Comparison of ENCODE assay signal across 22 cellular contexts in the genomic region with DNA sequence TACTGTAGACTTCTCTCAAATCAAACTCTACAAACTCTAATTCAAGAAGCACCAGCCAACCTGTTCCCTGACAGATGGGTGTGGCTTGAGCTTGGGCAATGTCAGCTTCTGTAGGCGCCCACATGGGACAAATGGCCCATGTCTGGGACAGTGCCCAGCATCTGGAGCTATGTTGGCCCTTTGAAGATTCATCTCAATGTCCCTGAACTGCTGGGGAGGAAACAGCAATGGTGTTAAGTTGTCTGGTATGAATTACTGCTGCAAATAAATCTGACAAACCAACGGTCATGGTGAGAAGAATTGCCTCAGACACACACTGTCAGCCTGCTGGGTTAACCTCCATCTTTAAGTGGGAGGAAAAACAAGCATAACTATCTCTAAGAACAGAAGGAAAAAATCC.
DNase-seq lines count a peak whose midpoint lies in the region; ATAC-seq and TF ChIP-seq lines count a peak whose summit lies in the region.
"Had no signal": no experiment of that assay in that cellular context is flagged by ENCODE, and none has a peak within 500 bp of the region (broad histone marks: within the 10 kb centered on the region; RNA-seq: fewer than 3 reads in every experiment).

No MANE protein-coding gene starts in this region.

- no peaks in the 10 kb centered on the region for H3K9me3 ChIP-seq in neutrophil
- H3K9me3 ChIP-seq: BE2C had no signal

- H3K4me3 ChIP-seq in fibroblast of mammary gland (ENCODE audit: control insufficient read depth, low read depth, low read length), result no peak overlapping the region
- no peak overlapping the region for H3K4me3 ChIP-seq in neutrophil (ENCODE audit: low read depth in 1 of 2, low read length in 1 of 2)
- H3K4me3 ChIP-seq: BLaER1, GM12878 had no signal

- H3K4me1 ChIP-seq in neutrophil (ENCODE audit: control insufficient read depth in 1 of 2, insufficient read depth in 1 of 2, low read depth in 1 of 2, low read length in 1 of 2), result peaks cover 47 to 53% of the 10 kb centered on the region in 2 experiments
- H3K4me1 ChIP-seq: BE2C had no signal

- no peaks in the 10 kb centered on the region for H3K36me3 ChIP-seq in neutrophil
- H3K36me3 ChIP-seq: BE2C, BLaER1 had no signal

- peak; percentile 51 for DNase-seq in fibroblast of mammary gland (ENCODE audit: low read depth)
- peak; percentile 94 for DNase-seq in left kidney (ENCODE audit: low read depth, low spot score)
- no peak for DNase-seq in NCI-H345 (lab: John Stamatoyannopoulos, UW)
- no peak for DNase-seq in NCI-H510A (lab: John Stamatoyannopoulos, UW)
- DNase-seq: 8988T; ACHN; BE2C; C1 segment of cervical spinal cord; CD4-positive, alpha-beta memory T cell; CD4-positive, CD25-positive, alpha-beta regulatory T cell; CD8-positive, alpha-beta memory T cell; COR-L47; DMS 273 treated with DMSO at 0.1 percent for 48 hours; DMS153; DMS53; DMS79; DND-41; GDM1 had no signal

- TF ChIP-seq CTCF in fibroblast of mammary gland (conservative IDR thresholded peaks at IDR 0.05; ENCODE audit: control insufficient read depth, insufficient read depth, low read depth, low read length), result no peak
- no peak for TF ChIP-seq CTCF in neutrophil (IDR thresholded peaks at IDR 0.05)

- no peaks in the 10 kb centered on the region for H3K27me3 ChIP-seq in neutrophil
- H3K27me3 ChIP-seq: BE2C, BLaER1 had no signal

- H3K27ac ChIP-seq in neutrophil, result peak overlapping the region; percentile 96
- H3K27ac ChIP-seq: BLaER1 had no signal

- ATAC-seq in HG03045 (IDR thresholded peaks at IDR 0.05; ENCODE audit: unreplicated experiment), result no peak
- ATAC-seq: GM12878 had no signal

Comparison
In these comparisons a context has a peak if more than half of its experiments do, and no peak if none do; other contexts are left out.
1. DNase-seq: peak in fibroblast of mammary gland (single experiment) and left kidney (single experiment); none in NCI-H345 (single experiment) and NCI-H510A (single experiment).